Comparison of ENCODE assay signal across 7 cellular contexts in genomic region chr16:14929176-14929575, GRCh38. TPM values are rescaled to one million over a fixed set of nuclear protein-coding genes. Genes with fewer than 3 reads are reported as not detected.
DNase-seq lines count a peak whose midpoint lies in the region; ATAC-seq and TF ChIP-seq lines count a peak whose summit lies in the region.
"Not testable (repeated sequence)": the region's sequence is repeated elsewhere in the genome, so short reads cannot be mapped to it uniquely, and the experiment has no call there.

No MANE protein-coding gene starts in this region.

- H3K9me3 Mint-ChIP-seq in chondrocyte (ENCODE audit: low read depth); osteocyte (ENCODE audit: unreplicated experiment); type B pancreatic cell: not testable (repeated sequence)

- not testable (repeated sequence) for H3K4me1 Mint-ChIP-seq in chondrocyte (ENCODE audit: low read depth); osteocyte (ENCODE audit: unreplicated experiment); type B pancreatic cell (ENCODE audit: unreplicated experiment)

- 70 to 96% methylated on average over 14 to 17 of the region's 26 CpGs for WGBS in heart right ventricle, 2 donors
- WGBS in right lobe of liver (ENCODE audit: insufficient coverage, low coverage, low lambda C conversion rate, missing lambda C conversion rate), result 93% methylated on average over 5 of the region's 26 CpGs

- H3K36me3 Mint-ChIP-seq in chondrocyte (ENCODE audit: low read depth); osteocyte (ENCODE audit: unreplicated experiment); type B pancreatic cell: not testable (repeated sequence)

- intact Hi-C loops in Right ventricle myocardium inferior (cut with DNase I); heart right ventricle (cut with DNase I); right lobe of liver (cut with DNase I): not testable (repeated sequence)

- not testable (repeated sequence) for TF ChIP-seq POLR2A in right lobe of liver (IDR thresholded peaks at IDR 0.05)

- DNase-seq in activated CD8-positive, alpha-beta memory T cell treated with anti-CD3 and anti-CD28 coated beads, Interleukin-2, amount 50 U/mL, for 48 hours, result peak; percentile 15
- DNase-seq in chondrocyte (ENCODE audit: low spot score), result peak; percentile 61
- DNase-seq in Right ventricle myocardium inferior (ENCODE audit: missing footprints), result peak; percentile 23
- peak; percentile 1 to 16 for DNase-seq in heart right ventricle
- peak in 2 of 3 donors; percentile 28 to 41 for DNase-seq in right lobe of liver
- peak; percentile 81 for DNase-seq in osteocyte (ENCODE audit: extremely low spot score, unreplicated experiment)
- peak; percentile 58 for DNase-seq in type B pancreatic cell (ENCODE audit: extremely low spot score, unreplicated experiment)

- not testable (repeated sequence) for H3K4me3 ChIP-seq in heart right ventricle, right lobe of liver

- not testable (repeated sequence) for TF ChIP-seq CTCF in chondrocyte (IDR thresholded peaks at IDR 0.05); heart right ventricle (IDR thresholded peaks at IDR 0.05); right lobe of liver (IDR thresholded peaks at IDR 0.05); osteocyte (IDR thresholded peaks at IDR 0.05); type B pancreatic cell (conservative IDR thresholded peaks at IDR 0.05)

- not testable (repeated sequence) for H3K27ac ChIP-seq in heart right ventricle, right lobe of liver

- not testable (repeated sequence) for H3K9me3 ChIP-seq in heart right ventricle, right lobe of liver

- H3K4me1 ChIP-seq in heart right ventricle, right lobe of liver: not testable (repeated sequence)

- H3K36me3 ChIP-seq in heart right ventricle, right lobe of liver: not testable (repeated sequence)

- H3K4me3 Mint-ChIP-seq in chondrocyte (ENCODE audit: unreplicated experiment); osteocyte (ENCODE audit: unreplicated experiment); type B pancreatic cell: not testable (repeated sequence)

- not testable (repeated sequence) for H3K27me3 ChIP-seq in heart right ventricle, right lobe of liver

- H3K27me3 Mint-ChIP-seq in chondrocyte (ENCODE audit: low read depth); osteocyte (ENCODE audit: unreplicated experiment); type B pancreatic cell: not testable (repeated sequence)

- not testable (repeated sequence) for ATAC-seq in Right ventricle myocardium inferior, heart right ventricle, right lobe of liver

- H3K27ac Mint-ChIP-seq in chondrocyte (ENCODE audit: unreplicated experiment); osteocyte (ENCODE audit: unreplicated experiment); type B pancreatic cell: not testable (repeated sequence)

RNA-seq across cellular contexts. Expression of gene NPIPA1, which starts 8.1 kb away (rescaled TPM):
- total RNA-seq in chondrocyte (119 to 145 TPM (median 143 TPM) in 3 replicates), Right ventricle myocardium inferior (45.3 TPM), heart right ventricle (10 to 100 TPM; 31.2 to 52.1 (median 39.5) TPM), right lobe of liver (10 to 100 TPM; 14.0 to 48.3 (median 33.6) TPM), osteocyte (148 and 176 TPM in 2 replicates), type B pancreatic cell (ENCODE audit: low replicate concordance) (84.4 and 199 TPM in 2 replicates)
- 100 to 1,000 TPM in 1 of 2 donors, 10 to 100 TPM in 1; 45.0 to 165 TPM for polyA plus RNA-seq in heart right ventricle

RNA-seq across cellular contexts. Expression of gene PDXDC1, which starts 45.6 kb away (rescaled TPM):
- total RNA-seq in chondrocyte (120 to 156 TPM (median 125 TPM) in 3 replicates), Right ventricle myocardium inferior (79.0 TPM), heart right ventricle (10 to 100 TPM; 63.9 to 88.5 (median 72.0) TPM), right lobe of liver (100 to 1,000 TPM in 4 of 6 experiments, 10 to 100 TPM in 2; 78.8 to 144 (median 111) TPM), osteocyte (107 and 109 TPM in 2 replicates), type B pancreatic cell (ENCODE audit: low replicate concordance) (130 and 198 TPM in 2 replicates)
- 10 to 100 TPM; 24.9 to 41.0 TPM for polyA plus RNA-seq in heart right ventricle

Comparison
In these comparisons a context has a peak if more than half of its experiments do, and no peak if none do; other contexts are left out.
1. DNase-seq: peak in every context shown above with its lines; median percentile 81 in osteocyte; 61 in chondrocyte; 58 in type B pancreatic cell; 34 in right lobe of liver; 23 in Right ventricle myocardium inferior; 15 in activated CD8-positive, alpha-beta memory T cell treated with anti-CD3 and anti-CD28 coated beads, Interleukin-2, amount 50 U/mL, for 48 hours; 8 in heart right ventricle.